In the genomic region with DNA sequence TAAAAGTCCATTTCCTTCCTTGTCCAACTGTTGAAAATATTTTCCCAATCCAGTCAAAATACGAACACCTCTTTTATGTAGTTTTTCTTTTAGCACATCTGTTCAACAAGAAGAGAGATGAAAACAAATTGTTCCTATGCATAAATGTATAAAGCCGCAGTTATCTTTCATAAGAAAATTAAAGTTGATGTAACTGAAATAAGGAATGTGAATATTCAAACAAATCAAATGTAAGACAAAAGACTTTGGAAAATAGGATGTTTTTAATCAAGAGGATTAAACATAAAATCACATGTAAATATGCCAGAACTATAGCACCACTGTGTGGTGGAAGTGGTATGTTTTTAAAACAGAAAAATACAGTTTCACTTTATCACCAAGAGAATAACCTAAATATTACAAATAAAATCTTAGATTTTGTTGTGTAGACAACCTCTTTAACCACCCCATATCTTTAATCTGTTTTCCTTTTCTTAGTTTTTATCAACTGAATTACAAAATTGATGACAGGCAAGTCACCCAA, we compare ENCODE assay signal across 11 cellular contexts. TPM values are rescaled to one million over a fixed set of nuclear protein-coding genes. Genes with fewer than 3 reads are reported as not detected.
DNase-seq lines count a peak whose midpoint lies in the region; ATAC-seq and TF ChIP-seq lines count a peak whose summit lies in the region.
"Had no signal": no experiment of that assay in that cellular context is flagged by ENCODE, and none has a peak within 500 bp of the region (broad histone marks: within the 10 kb centered on the region; RNA-seq: fewer than 3 reads in every experiment).

No MANE protein-coding gene starts in this region.

- no peaks in the 10 kb centered on the region for H3K36me3 Mint-ChIP-seq in endodermal cell (ENCODE audit: low read depth)

- no peaks in the 10 kb centered on the region for H3K9me3 ChIP-seq in endodermal cell (ENCODE audit: control insufficient read depth, low read length)
- H3K9me3 ChIP-seq: tibial artery had no signal

- H3K4me3 Mint-ChIP-seq in endodermal cell, result no peak overlapping the region

- H3K27me3 Mint-ChIP-seq in endodermal cell (ENCODE audit: insufficient read depth), result peaks cover 11% of the 10 kb centered on the region

- TF ChIP-seq CTCF in endodermal cell (conservative IDR thresholded peaks at IDR 0.05), result peak; percentile 44

- DNase-seq in DMS 273 (lab: John Stamatoyannopoulos, UW; ENCODE audit: unreplicated experiment) (peak; percentile 11), DMS 273 treated with DMSO at 0.1 percent for 48 hours (lab: John Stamatoyannopoulos, UW) (no peak), NCI-H460 (ENCODE audit: extremely low read depth, low read depth) (peak; percentile 8), endodermal cell (no peak), renal cortical epithelial cell (ENCODE audit: low read depth) (peak; percentile 39), NCI-H1048 (lab: John Stamatoyannopoulos, UW) (no peak), HuH-7 (ENCODE audit: low spot score) (no peak)
- DNase-seq: NCI-H187, tibial artery had no signal

- no peaks in the 10 kb centered on the region for H3K9me3 Mint-ChIP-seq in endodermal cell

- peaks cover 6% of the 10 kb centered on the region for H3K4me1 Mint-ChIP-seq in endodermal cell

- no peaks in the 10 kb centered on the region for H3K36me3 ChIP-seq in endodermal cell (ENCODE audit: control insufficient read depth, insufficient read depth, low read length)
- H3K36me3 ChIP-seq: tibial artery had no signal

- H3K4me3 ChIP-seq in endodermal cell (ENCODE audit: low read length), result no peak overlapping the region
- H3K4me3 ChIP-seq: tibial artery had no signal

- no peak overlapping the region for H3K27ac ChIP-seq in endodermal cell (ENCODE audit: low read depth, low read length)
- H3K27ac ChIP-seq: tibial artery had no signal

- H3K9ac ChIP-seq in endodermal cell (ENCODE audit: extremely low read depth, low read length, poor library complexity, severe bottlenecking), result no peak overlapping the region

- H3K4me1 ChIP-seq in endodermal cell (ENCODE audit: control insufficient read depth, insufficient read depth, low read length), result no peaks in the 10 kb centered on the region
- H3K4me1 ChIP-seq: tibial artery had no signal

- H3K27ac Mint-ChIP-seq in endodermal cell, result no peak overlapping the region

- H3K27me3 ChIP-seq in endodermal cell (ENCODE audit: control insufficient read depth, insufficient read depth, low read length, poor library complexity, severe bottlenecking), result peaks cover 3% of the 10 kb centered on the region
- H3K27me3 ChIP-seq: tibial artery had no signal

- no peak for ATAC-seq in activated CD4-positive, CD25-positive, alpha-beta regulatory T cell treated with anti-CD3 and anti-CD28 coated beads, Interleukin-2, amount 50 U/mL, for 24 hours

- 96% methylated on average over 2 of the region's 2 CpGs; no CpG with 5 or more reads in 1 of the 2 experiments for WGBS in endodermal cell (ENCODE audit: insufficient coverage in 1 of 2, insufficient read length in 1 of 2), 2 experiments

RNA-seq across cellular contexts. Expression of gene CAPS2, which starts 40.4 kb away (rescaled TPM):
- total RNA-seq in NCI-H460 (2014; rRNA removed; shearing (Covaris generic)), result 12.4 and 15.7 TPM in 2 replicates
- polyA plus RNA-seq in NCI-H460 (2014; cell fraction: nucleus; rRNA removed), result 15.2 and 29.3 TPM in 2 replicates
- total RNA-seq in endodermal cell (1 to 10 TPM; 3.9 to 5.5 TPM), renal cortical epithelial cell (0.87 and 11.6 TPM in 2 replicates)
- 7.1 TPM for polyA plus RNA-seq in endodermal cell (2013, experiment 1 of 2)
- 7.7 TPM for polyA plus RNA-seq in endodermal cell (2013, experiment 2 of 2)

RNA-seq across cellular contexts. Expression of gene GLIPR1L1, which starts 44.7 kb away (rescaled TPM):
- total RNA-seq in NCI-H460 (2014; rRNA removed; shearing (Covaris generic)), result not detected in 2 replicates
- polyA plus RNA-seq in NCI-H460 (2014; cell fraction: nucleus; rRNA removed), result not detected in 2 replicates
- total RNA-seq in endodermal cell (1 to 10 TPM in 1 of 2 donors, not detected in 1; 1.3 TPM), renal cortical epithelial cell (not detected in 2 replicates)
- 6.0 TPM for polyA plus RNA-seq in endodermal cell (2013, experiment 1 of 2)
- polyA plus RNA-seq in endodermal cell (2013, experiment 2 of 2), result 3.2 TPM
- polyA plus RNA-seq: adipose tissue had no signal

Comparison
In these comparisons a context has a peak if more than half of its experiments do, and no peak if none do; other contexts are left out.
1. DNase-seq: peak in DMS 273 (single experiment), NCI-H460 (single experiment) and renal cortical epithelial cell (single experiment); none in DMS 273 treated with DMSO at 0.1 percent for 48 hours (single experiment), endodermal cell (single experiment), NCI-H1048 (single experiment) and HuH-7 (single experiment).